ENCODE assay signal across 8 cellular contexts in the genomic region with DNA sequence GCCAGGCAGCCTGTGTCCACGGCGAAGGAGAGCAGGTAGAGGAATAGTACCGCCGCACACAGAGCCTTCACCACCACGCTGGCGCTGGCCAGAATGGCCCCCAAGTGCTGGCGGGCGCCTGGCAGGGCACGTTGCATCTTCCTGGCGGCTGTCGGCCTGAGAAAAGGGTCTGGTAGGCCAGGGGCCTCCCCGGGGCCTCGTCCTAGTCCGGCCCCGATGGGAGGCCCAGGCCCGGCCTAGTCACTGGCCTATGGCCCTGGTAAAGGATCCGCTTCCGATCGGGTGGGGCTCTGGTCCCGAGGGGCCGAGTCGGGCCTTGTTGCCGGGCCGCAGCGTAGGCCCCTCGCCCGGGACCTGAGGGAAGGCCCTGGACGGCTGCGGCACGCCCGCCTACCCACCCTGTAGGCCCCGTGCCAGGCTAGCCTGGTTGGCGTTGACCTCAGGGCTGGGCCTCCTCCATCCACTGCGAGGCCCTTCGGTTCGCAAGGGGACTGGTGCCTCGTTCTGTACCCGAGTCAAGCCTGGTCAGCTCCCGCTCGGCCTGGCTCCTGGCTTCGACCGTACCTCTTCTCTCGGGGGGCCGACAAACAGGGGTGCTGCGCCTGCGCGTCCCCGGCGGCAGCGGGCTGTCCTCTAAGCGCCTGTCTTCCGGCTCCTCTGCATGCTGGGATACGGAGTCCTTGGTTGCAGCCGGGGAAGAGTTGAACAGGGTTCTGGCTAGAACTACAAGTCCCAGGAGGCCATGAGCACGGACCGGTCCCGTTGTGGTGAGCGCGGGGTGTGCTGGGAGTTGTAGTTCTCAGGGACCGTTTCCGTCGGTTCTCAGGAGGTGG. TPM values are rescaled to one million over a fixed set of nuclear protein-coding genes. Genes with fewer than 3 reads are reported as not detected.
DNase-seq lines count a peak whose midpoint lies in the region; ATAC-seq and TF ChIP-seq lines count a peak whose summit lies in the region.

A gene with protein sequence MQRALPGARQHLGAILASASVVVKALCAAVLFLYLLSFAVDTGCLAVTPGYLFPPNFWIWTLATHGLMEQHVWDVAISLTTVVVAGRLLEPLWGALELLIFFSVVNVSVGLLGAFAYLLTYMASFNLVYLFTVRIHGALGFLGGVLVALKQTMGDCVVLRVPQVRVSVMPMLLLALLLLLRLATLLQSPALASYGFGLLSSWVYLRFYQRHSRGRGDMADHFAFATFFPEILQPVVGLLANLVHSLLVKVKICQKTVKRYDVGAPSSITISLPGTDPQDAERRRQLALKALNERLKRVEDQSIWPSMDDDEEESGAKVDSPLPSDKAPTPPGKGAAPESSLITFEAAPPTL (minus strand): TSS at position 595 of the 833 bp plus-strand sequence. CDS start 458 bp downstream, at position 137.

- no peak for TF ChIP-seq CTCF in SK-N-SH (IDR thresholded peaks at IDR 0.05)
- no peak for TF ChIP-seq CTCF in gastroesophageal sphincter (IDR thresholded peaks at IDR 0.05)
- peak; percentile 12 for TF ChIP-seq CTCF in neutrophil (IDR thresholded peaks at IDR 0.05)

- no peak; a peak in 1 of 4 replicates for TF ChIP-seq EP300 in SK-N-SH (IDR thresholded peaks at IDR 0.05; ENCODE audit: borderline replicate concordance in 1 of 2, low read depth in 1 of 2, low read length in 1 of 2)
- no peak for TF ChIP-seq EP300 in gastroesophageal sphincter (IDR thresholded peaks at IDR 0.05)

- H3K27ac ChIP-seq in SK-N-SH (ENCODE audit: low read depth in 2 of 2, low read length in 1 of 2), result peak within 1 kb of the TSS; percentile 60 to 84; a peak in 3 of 4 replicates
- H3K27ac ChIP-seq in gastroesophageal sphincter, result peak within 1 kb of the TSS; percentile 70 to 94 (median 88)
- peak within 1 kb of the TSS; percentile 87 for H3K27ac ChIP-seq in neutrophil
- H3K27ac ChIP-seq in substantia nigra (ENCODE audit: low read depth, low read length, poor library complexity, severe bottlenecking), result peak within 1 kb of the TSS; percentile 93

- no peaks in the 10 kb centered on the region for H3F3A ChIP-seq in SK-N-SH (replicated peaks; ENCODE audit: insufficient read depth)

- H3K9ac ChIP-seq in SK-N-SH, result peak within 1 kb of the TSS; percentile 87

- H3K9me3 ChIP-seq in SK-N-SH (no peaks in the 10 kb centered on the region), gastroesophageal sphincter (no peaks in the 10 kb centered on the region), neutrophil (no peaks in the 10 kb centered on the region)

- peaks cover 45% of the 10 kb centered on the region for H4K20me1 ChIP-seq in SK-N-SH (ENCODE audit: insufficient read depth)

- POLR2A ChIA-PET in SK-N-SH (lab: Yijun Ruan, JAX), result interaction anchor here (0.6 to 1.6 kb wide), 9 partner anchors 8 to 1609 kb away, joined by 3 to 11 read pairs (median 3); a partner anchor contains a TSS

- H3K4me3 ChIP-seq in SK-N-SH (ENCODE audit: low read depth in 2 of 2, low read length in 1 of 2) (peak within 1 kb of the TSS; percentile 77 to 95), gastroesophageal sphincter (peak within 1 kb of the TSS; percentile 69 to 75), neutrophil (ENCODE audit: low read depth in 1 of 2, low read length in 1 of 2) (peak within 1 kb of the TSS; percentile 77 to 96)

- 1% methylated on average over 18 of the region's 62 CpGs for WGBS in SK-N-SH (ENCODE audit: low lambda C conversion rate)
- whole genome bisulfite sequencing in gastroesophageal sphincter (ENCODE audit: low coverage in 1 of 2), 2 donors, result 0% methylated on average over 27 of the region's 62 CpGs; no CpG with 5 or more reads in 1 of the 2 donors

- ATAC-seq in HG02571 (IDR thresholded peaks at IDR 0.05; ENCODE audit: unreplicated experiment) (peak; percentile 98), gastroesophageal sphincter (peak; percentile 99)

- CTCF ChIA-PET in SK-N-SH (lab: Yijun Ruan, JAX), result interaction anchor here (0.8 to 0.9 kb wide), 2 partner anchors 30 to 31 kb away, joined by 3 read pairs; no protein-coding TSS in a partner anchor

- H2AFZ ChIP-seq in SK-N-SH (ENCODE audit: low read depth), result peak within 1 kb of the TSS; percentile 92

- no peak for TF ChIP-seq RAD21 in SK-N-SH (IDR thresholded peaks at IDR 0.05; ENCODE audit: low read length)

- H3K27me3 ChIP-seq in SK-N-SH (ENCODE audit: insufficient read depth) (no peaks in the 10 kb centered on the region), gastroesophageal sphincter (no peaks in the 10 kb centered on the region), neutrophil (peaks cover 3% of the 10 kb centered on the region)

- H3K79me2 ChIP-seq in SK-N-SH (ENCODE audit: insufficient read depth), result peaks cover 52% of the 10 kb centered on the region

- H3K4me1 ChIP-seq in SK-N-SH (ENCODE audit: control insufficient read depth in 1 of 2, insufficient read depth in 2 of 2, low read depth in 1 of 2, low read length in 1 of 2) (peaks cover 8 to 49% of the 10 kb centered on the region in 2 experiments; a peak in 2 of 4 replicates), gastroesophageal sphincter (peaks cover 4 to 54% (median 32%) of the 10 kb centered on the region in 3 donors), neutrophil (ENCODE audit: control insufficient read depth in 1 of 2, insufficient read depth in 1 of 2, low read depth in 1 of 2, low read length in 1 of 2) (peaks cover 46% of the 10 kb centered on the region in 2 experiments)

- DNase-seq in GM04504 (ENCODE audit: low read depth) (peak; percentile 98), NCI-H1048 (lab: John Stamatoyannopoulos, UW) (peak; percentile 91), SK-N-SH (peak; percentile 98), substantia nigra (lab: John Stamatoyannopoulos, UW) (peak; percentile 78 to 100 (median 98))
- peak; percentile 94 for DNase-seq in activated naive CD4-positive, alpha-beta T cell treated with anti-CD3 and anti-CD28 coated beads, Interleukin-2, amount 50 U/mL, for 16 hours

- no peaks in the 10 kb centered on the region for H3K9me2 ChIP-seq in SK-N-SH

- H3K4me2 ChIP-seq in SK-N-SH, result peak within 1 kb of the TSS; percentile 94

- H3K36me3 ChIP-seq in SK-N-SH (replicated peaks in 1 of 2; ENCODE audit: control insufficient read depth in 1 of 2, insufficient read depth in 2 of 2, low read length in 1 of 2) (peaks cover 18 to 34% of the 10 kb centered on the region in 2 experiments), gastroesophageal sphincter (peaks cover 0 to 37% of the 10 kb centered on the region in 2 donors), neutrophil (peaks cover 42% of the 10 kb centered on the region)

- TF ChIP-seq POLR2A in gastroesophageal sphincter (IDR thresholded peaks at IDR 0.05), result peak; percentile 56 to 66

TF ChIP-seq in SK-N-SH, 30 proteins besides CTCF, POLR2A, EP300 and RAD21 (continues in another document):
- TF ChIP-seq RFX5 (IDR thresholded peaks at IDR 0.05; ENCODE audit: low read length) (no peak), MEF2A (IDR thresholded peaks at IDR 0.05; ENCODE audit: borderline replicate concordance, low read depth) (no peak), YY1 (IDR thresholded peaks at IDR 0.05; ENCODE audit: low read depth) (no peak), GATA2 (CRISPR knock-in tag; IDR thresholded peaks at IDR 0.05) (no peak), NRF1 (IDR thresholded peaks at IDR 0.05; ENCODE audit: low read depth, low read length) (peak; percentile 92), GABPA (IDR thresholded peaks at IDR 0.05; ENCODE audit: low read depth) (peak; percentile 91), POLR2AphosphoS5 (IDR thresholded peaks at IDR 0.05; ENCODE audit: low read depth, low read length) (peak; percentile 56; the same call in 1 of the 2 replicates), FOXJ3 (CRISPR knock-in tag; IDR thresholded peaks at IDR 0.05) (peak; percentile 84), NFIC (IDR thresholded peaks at IDR 0.05; ENCODE audit: borderline replicate concordance) (peak; percentile 21; the same call in 1 of the 2 replicates), TAF1 (IDR thresholded peaks at IDR 0.05; ENCODE audit: borderline replicate concordance, low read depth, low read length) (peak; percentile 62), FOSL2 (IDR thresholded peaks at IDR 0.05; ENCODE audit: borderline replicate concordance, low read depth) (no peak), ELF1 (IDR thresholded peaks at IDR 0.05) (peak; percentile 96), CHD2 (IDR thresholded peaks at IDR 0.05; ENCODE audit: low read length, partially characterized antibody) (peak; percentile 97), MXI1 (IDR thresholded peaks at IDR 0.05; ENCODE audit: low read depth, low read length) (peak; percentile 32; the same call in 1 of the 2 replicates), TEAD4 (IDR thresholded peaks at IDR 0.05; ENCODE audit: borderline replicate concordance, insufficient read depth) (no peak)
- TF ChIP-seq, protein P1, sequence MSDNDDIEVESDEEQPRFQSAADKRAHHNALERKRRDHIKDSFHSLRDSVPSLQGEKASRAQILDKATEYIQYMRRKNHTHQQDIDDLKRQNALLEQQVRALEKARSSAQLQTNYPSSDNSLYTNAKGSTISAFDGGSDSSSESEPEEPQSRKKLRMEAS (IDR thresholded peaks at IDR 0.05; ENCODE audit: low read depth), result peak; percentile 38
- TF ChIP-seq, protein P2, sequence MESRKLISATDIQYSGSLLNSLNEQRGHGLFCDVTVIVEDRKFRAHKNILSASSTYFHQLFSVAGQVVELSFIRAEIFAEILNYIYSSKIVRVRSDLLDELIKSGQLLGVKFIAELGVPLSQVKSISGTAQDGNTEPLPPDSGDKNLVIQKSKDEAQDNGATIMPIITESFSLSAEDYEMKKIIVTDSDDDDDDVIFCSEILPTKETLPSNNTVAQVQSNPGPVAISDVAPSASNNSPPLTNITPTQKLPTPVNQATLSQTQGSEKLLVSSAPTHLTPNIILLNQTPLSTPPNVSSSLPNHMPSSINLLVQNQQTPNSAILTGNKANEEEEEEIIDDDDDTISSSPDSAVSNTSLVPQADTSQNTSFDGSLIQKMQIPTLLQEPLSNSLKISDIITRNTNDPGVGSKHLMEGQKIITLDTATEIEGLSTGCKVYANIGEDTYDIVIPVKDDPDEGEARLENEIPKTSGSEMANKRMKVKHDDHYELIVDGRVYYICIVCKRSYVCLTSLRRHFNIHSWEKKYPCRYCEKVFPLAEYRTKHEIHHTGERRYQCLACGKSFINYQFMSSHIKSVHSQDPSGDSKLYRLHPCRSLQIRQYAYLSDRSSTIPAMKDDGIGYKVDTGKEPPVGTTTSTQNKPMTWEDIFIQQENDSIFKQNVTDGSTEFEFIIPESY (IDR thresholded peaks at IDR 0.05; ENCODE audit: borderline replicate concordance, low read depth), result peak; percentile 65; the same call in 1 of the 2 replicates

RNA-seq across cellular contexts. Expression of the gene that starts here (rescaled TPM):
- 47.8 and 49.2 TPM in 2 replicates for polyA plus RNA-seq in SK-N-SH (2012; rRNA removed)
- polyA plus RNA-seq in SK-N-SH (2012; cell fraction: cytosol; rRNA removed), result 20.4 and 34.9 TPM in 2 replicates
- polyA plus RNA-seq in SK-N-SH (2012; cell fraction: nucleus; rRNA removed), result 33.8 and 42.1 TPM in 2 replicates
- total RNA-seq in gastroesophageal sphincter, result 10 to 100 TPM; 41.1 to 66.2 (median 55.7) TPM

Comparison
In these comparisons a context has a peak if more than half of its experiments do, and no peak if none do; other contexts are left out.
1. Peak in every context shown above with its lines: DNase-seq, ATAC-seq, H3K4me3 ChIP-seq and H3K27ac ChIP-seq.